14 cellular contexts compared by ENCODE assay signal in the genomic region with DNA sequence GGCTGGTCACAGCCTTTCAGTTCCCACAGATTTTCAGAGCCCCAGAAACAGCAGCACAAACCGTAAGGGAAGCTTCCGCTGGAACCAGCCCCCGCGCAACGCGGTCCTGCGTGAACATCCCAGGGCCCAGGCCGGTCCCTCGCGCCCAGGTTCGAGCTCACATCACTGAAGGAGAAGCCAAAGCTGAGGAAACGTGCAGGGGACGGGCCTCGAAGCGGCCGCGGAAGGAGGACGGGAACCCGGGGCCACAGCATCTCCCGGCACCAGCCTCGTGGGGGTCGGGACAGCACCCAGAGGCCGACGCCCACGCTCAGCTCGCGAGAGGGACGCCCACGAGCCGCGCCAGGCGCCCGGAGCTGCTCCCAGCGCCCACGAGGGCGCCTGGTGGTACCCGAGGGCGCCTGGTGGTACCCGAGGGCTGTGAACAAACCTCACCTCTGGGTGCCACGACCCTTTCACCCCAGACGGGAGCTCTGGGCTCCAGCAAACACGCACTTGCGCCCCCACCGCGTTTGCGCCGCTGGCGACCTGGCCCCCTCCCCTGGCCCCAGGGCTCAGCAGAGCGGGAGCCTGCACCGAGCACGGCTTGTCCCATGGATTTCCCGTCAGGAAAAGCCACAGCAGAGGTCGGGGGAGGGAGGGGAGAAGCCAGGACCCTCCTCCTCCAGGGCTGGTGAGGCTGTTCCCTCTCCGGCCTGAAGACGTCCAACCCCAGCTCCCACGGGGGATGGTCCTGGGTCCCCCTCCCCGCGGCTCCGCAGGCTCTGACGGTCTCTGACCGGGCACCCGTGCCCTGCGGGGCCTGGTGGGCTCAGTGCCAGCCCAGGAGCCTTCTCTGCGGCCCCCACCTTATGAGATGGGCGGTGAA. TPM values are rescaled to one million over a fixed set of nuclear protein-coding genes. Genes with fewer than 3 reads are reported as not detected.
DNase-seq lines count a peak whose midpoint lies in the region; ATAC-seq and TF ChIP-seq lines count a peak whose summit lies in the region.
"Had no signal": no experiment of that assay in that cellular context is flagged by ENCODE, and none has a peak within 500 bp of the region (broad histone marks: within the 10 kb centered on the region; RNA-seq: fewer than 3 reads in every experiment).

No MANE protein-coding gene starts in this region.

- intact Hi-C loops in left cardiac atrium (cut with DNase I), result no loop called here

- H3K4me3 Mint-ChIP-seq in neural crest cell (peak overlapping the region; percentile 64), type B pancreatic cell (peak overlapping the region; percentile 44)
- H3K4me3 Mint-ChIP-seq: activated CD8-positive, alpha-beta memory T cell treated with anti-CD3 and anti-CD28 coated beads, Interleukin-2, amount 10 ng/mL, durations not matched to agents 7 days and 5 days; activated naive CD4-positive, alpha-beta T cell treated with anti-CD3 and anti-CD28 coated beads for 36 hours had no signal

- H3K27ac Mint-ChIP-seq in neural crest cell (ENCODE audit: unreplicated experiment), result peak overlapping the region; percentile 53
- peak overlapping the region; percentile 36 for H3K27ac Mint-ChIP-seq in type B pancreatic cell
- H3K27ac Mint-ChIP-seq: activated CD8-positive, alpha-beta memory T cell treated with anti-CD3 and anti-CD28 coated beads, Interleukin-2, amount 10 ng/mL, durations not matched to agents 7 days and 5 days; activated naive CD4-positive, alpha-beta T cell treated with anti-CD3 and anti-CD28 coated beads for 36 hours had no signal

- DNase-seq in caudate nucleus (lab: John Stamatoyannopoulos, UW), result no peak
- peak; percentile 22 for DNase-seq in left cardiac atrium
- no peak for DNase-seq in neural crest cell (ENCODE audit: low read depth, low spot score)
- no peak for DNase-seq in type B pancreatic cell (ENCODE audit: extremely low spot score, unreplicated experiment)
- DNase-seq in middle frontal gyrus (ENCODE audit: extremely low spot score, low spot score), result no peak
- no peak for DNase-seq in RKO (ENCODE audit: low spot score)
- DNase-seq: activated CD8-positive, alpha-beta memory T cell treated with anti-CD3 and anti-CD28 coated beads, Interleukin-2, amount 10 ng/mL, durations not matched to agents 7 days and 5 days; activated naive CD4-positive, alpha-beta T cell treated with anti-CD3 and anti-CD28 coated beads for 36 hours; brain microvascular endothelial cell; erythroblast; mammary epithelial cell had no signal

- H3K4me1 Mint-ChIP-seq in neural crest cell (peaks cover 48% of the 10 kb centered on the region), type B pancreatic cell (ENCODE audit: unreplicated experiment) (peaks cover 34% of the 10 kb centered on the region)

- peak overlapping the region; percentile 44 for H3K27ac ChIP-seq in caudate nucleus (ENCODE audit: low read depth, low read length)
- H3K27ac ChIP-seq: BLaER1 treated with 17β-estradiol and CSF1 and Interleukin-3, amounts not matched to agents 10 nM and 100 nM; brain microvascular endothelial cell had no signal

- H3K27me3 Mint-ChIP-seq in neural crest cell (ENCODE audit: low read depth) (peaks cover 26% of the 10 kb centered on the region), type B pancreatic cell (peaks cover 49% of the 10 kb centered on the region)

- TF ChIP-seq CTCF in neural crest cell (conservative IDR thresholded peaks at IDR 0.05) (no peak), type B pancreatic cell (conservative IDR thresholded peaks at IDR 0.05) (no peak)

- H3K36me3 Mint-ChIP-seq in neural crest cell (ENCODE audit: low read depth) (no peaks in the 10 kb centered on the region), type B pancreatic cell (no peaks in the 10 kb centered on the region)
- H3K36me3 Mint-ChIP-seq: activated CD8-positive, alpha-beta memory T cell treated with anti-CD3 and anti-CD28 coated beads, Interleukin-2, amount 10 ng/mL, durations not matched to agents 7 days and 5 days had no signal

- ATAC-seq in left cardiac atrium (peak; percentile 16 to 32), HG03432 (IDR thresholded peaks at IDR 0.05; ENCODE audit: unreplicated experiment) (no peak)
- ATAC-seq: activated CD8-positive, alpha-beta memory T cell treated with anti-CD3 and anti-CD28 coated beads, Interleukin-2, amount 10 ng/mL, durations not matched to agents 7 days and 5 days had no signal

- H3K9me3 Mint-ChIP-seq in neural crest cell (no peaks in the 10 kb centered on the region), type B pancreatic cell (no peaks in the 10 kb centered on the region)
- H3K9me3 Mint-ChIP-seq: activated naive CD4-positive, alpha-beta T cell treated with anti-CD3 and anti-CD28 coated beads for 36 hours had no signal

RNA-seq across cellular contexts. Expression of gene LRCOL1, which starts 6.9 kb away (rescaled TPM):
- total RNA-seq in left cardiac atrium (not detected), neural crest cell (0.93 and 1.7 TPM in 2 replicates), type B pancreatic cell (ENCODE audit: low replicate concordance) (not detected in 2 replicates)
- total RNA-seq: activated CD8-positive, alpha-beta memory T cell treated with anti-CD3 and anti-CD28 coated beads, Interleukin-2, amount 10 ng/mL, durations not matched to agents 7 days and 5 days; activated naive CD4-positive, alpha-beta T cell treated with anti-CD3 and anti-CD28 coated beads for 36 hours; mammary epithelial cell; osteoblast had no signal

RNA-seq across cellular contexts. Expression of gene P2RX2, which starts 15.1 kb away (rescaled TPM):
- total RNA-seq in left cardiac atrium, result not detected
- not detected in 2 replicates for total RNA-seq in neural crest cell
- 2.8 and 5.4 TPM in 2 replicates for total RNA-seq in type B pancreatic cell (ENCODE audit: low replicate concordance)
- total RNA-seq: activated CD8-positive, alpha-beta memory T cell treated with anti-CD3 and anti-CD28 coated beads, Interleukin-2, amount 10 ng/mL, durations not matched to agents 7 days and 5 days; activated naive CD4-positive, alpha-beta T cell treated with anti-CD3 and anti-CD28 coated beads for 36 hours; mammary epithelial cell; osteoblast had no signal
